ENCODE assay signal across 1 cellular context in the genomic region with DNA sequence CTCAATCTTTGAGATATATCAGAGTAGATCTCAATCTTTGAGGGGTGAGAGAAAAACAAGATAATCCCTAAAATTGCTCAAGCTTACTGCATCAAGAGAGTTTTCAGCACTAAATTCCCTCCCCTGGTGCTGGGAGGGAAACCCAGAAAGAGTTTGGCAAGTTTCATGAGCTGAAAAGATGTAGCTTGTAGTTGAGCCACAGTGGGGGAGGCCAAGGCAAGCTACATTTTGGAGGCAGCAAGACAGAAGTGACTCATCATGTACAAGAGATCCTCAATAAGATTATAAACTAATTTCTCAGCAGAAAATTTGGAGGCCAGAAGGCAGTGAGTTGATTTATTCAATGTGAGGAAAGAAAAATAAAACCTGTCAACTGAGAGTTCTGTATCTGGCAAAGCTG.
TF ChIP-seq lines count a peak whose summit lies in the region.

No MANE protein-coding gene starts in this region.

TF ChIP-seq in IMR-90, 13 proteins besides CTCF, POLR2A, EP300 and RAD21 (continued from another document):
- TF ChIP-seq ELK1 (IDR thresholded peaks at IDR 0.05; ENCODE audit: borderline replicate concordance, low read depth, low read length) (no peak), RFX5 (IDR thresholded peaks at IDR 0.05; ENCODE audit: low read depth, low read length) (no peak), RCOR1 (IDR thresholded peaks at IDR 0.05; ENCODE audit: insufficient replicate concordance, low read length) (no peak), FOS (IDR thresholded peaks at IDR 0.05; ENCODE audit: low read depth, low read length) (no peak), MAFK (IDR thresholded peaks at IDR 0.05; ENCODE audit: low read depth, low read length) (no peak), SMC3 (IDR thresholded peaks at IDR 0.05; ENCODE audit: low read depth, low read length) (no peak)
